24 cellular contexts compared by ENCODE assay signal in genomic region chr21:46004168-46004861, GRCh38. TPM values are rescaled to one million over a fixed set of nuclear protein-coding genes. Genes with fewer than 3 reads are reported as not detected.
DNase-seq lines count a peak whose midpoint lies in the region; ATAC-seq and TF ChIP-seq lines count a peak whose summit lies in the region.
"Had no signal": no experiment of that assay in that cellular context is flagged by ENCODE, and none has a peak within 500 bp of the region (broad histone marks: within the 10 kb centered on the region; RNA-seq: fewer than 3 reads in every experiment).

No MANE protein-coding gene starts in this region.

- H3K36me3 ChIP-seq in lower lobe of right lung, result peaks cover 14% of the 10 kb centered on the region
- H3K36me3 ChIP-seq in stomach smooth muscle (ENCODE audit: control insufficient read depth in 2 of 2, insufficient read depth in 2 of 2, low read length in 2 of 2), result peaks cover 34 to 36% of the 10 kb centered on the region in 2 donors
- H3K36me3 ChIP-seq: breast epithelium, pancreas had no signal

- TF ChIP-seq CTCF in chondrocyte (IDR thresholded peaks at IDR 0.05) (no peak), lower lobe of right lung (IDR thresholded peaks at IDR 0.05) (no peak)

- no peak overlapping the region for H3K27ac ChIP-seq in lower lobe of right lung
- H3K27ac ChIP-seq in stomach smooth muscle (ENCODE audit: low read length), result peak overlapping the region; percentile 24
- H3K27ac ChIP-seq: A549, breast epithelium, hepatocyte, pancreas, upper lobe of right lung had no signal

- no peak overlapping the region for H3K27ac Mint-ChIP-seq in activated T-cell treated with anti-CD3 and anti-CD28 coated beads, Interleukin-2, amount 50 U/mL, for 72 hours
- no peak overlapping the region for H3K27ac Mint-ChIP-seq in chondrocyte (ENCODE audit: unreplicated experiment)
- H3K27ac Mint-ChIP-seq: activated naive CD8-positive, alpha-beta T cell; CD4-positive, CD25-positive, alpha-beta regulatory T cell; stimulated activated memory B cell treated with anti-CD40 and anti-IgM and Interleukin-4, amounts not matched to agents 10 μg/mL and 1 μg/mL and 100 μg/mL, for 72 hours; T-helper 1 cell treated with Interleukin-12 subunit alpha and Interleukin-12 subunit beta and Interleukin-4 antibody, amounts not matched to agents 30 μg/mL and 1 μg/mL, for 36 hours had no signal

- no peaks in the 10 kb centered on the region for H3K9me3 Mint-ChIP-seq in activated T-cell treated with anti-CD3 and anti-CD28 coated beads, Interleukin-2, amount 50 U/mL, for 4 hours
- peaks cover 0 to 4% of the 10 kb centered on the region in 2 donors for H3K9me3 Mint-ChIP-seq in activated T-cell treated with anti-CD3 and anti-CD28 coated beads, Interleukin-2, amount 50 U/mL, for 72 hours
- peaks cover 3% of the 10 kb centered on the region for H3K9me3 Mint-ChIP-seq in chondrocyte (ENCODE audit: low read depth)

- DNase-seq in activated T-cell treated with anti-CD3 and anti-CD28 coated beads, Interleukin-2, amount 50 U/mL, for 4 hours, result peak; percentile 4
- DNase-seq in activated T-cell treated with anti-CD3 and anti-CD28 coated beads, Interleukin-2, amount 50 U/mL, for 72 hours, result no peak
- peak; percentile 84 for DNase-seq in chondrocyte (ENCODE audit: low spot score)
- DNase-seq in lower lobe of right lung, result peak; percentile 43
- DNase-seq in D341Med (ENCODE audit: low spot score), result no peak
- no peak for DNase-seq in SIG-M5 (lab: John Stamatoyannopoulos, UW)
- DNase-seq: activated T-cell treated with anti-CD3 and anti-CD28 coated beads for 4 hours; CD4-positive, CD25-positive, alpha-beta regulatory T cell; DMS79; effector CD4-positive, alpha-beta T cell; NCI-H1048; NCI-H82; upper lobe of right lung had no signal

- ATAC-seq in activated T-cell treated with anti-CD3 and anti-CD28 coated beads, Interleukin-2, amount 50 U/mL, for 4 hours, result no peak
- no peak for ATAC-seq in activated T-cell treated with anti-CD3 and anti-CD28 coated beads, Interleukin-2, amount 50 U/mL, for 72 hours (replicated peaks in 1 of 2)
- no peak for ATAC-seq in lower lobe of right lung
- no peak for ATAC-seq in HG02623 (IDR thresholded peaks at IDR 0.05; ENCODE audit: unreplicated experiment)
- ATAC-seq: A549; activated CD4-positive, CD25-positive, alpha-beta regulatory T cell treated with anti-CD3 and anti-CD28 coated beads, Interleukin-2, amount 50 U/mL, for 24 hours; K562; pancreas; stimulated activated memory B cell treated with anti-CD40 and anti-IgM and Interleukin-4, amounts not matched to agents 10 μg/mL and 1 μg/mL and 100 μg/mL, for 72 hours; upper lobe of right lung had no signal

- intact Hi-C loops in lower lobe of right lung (cut with DNase I), result no loop called here

- H3K4me1 Mint-ChIP-seq in activated T-cell treated with anti-CD3 and anti-CD28 coated beads, Interleukin-2, amount 50 U/mL, for 4 hours (ENCODE audit: low read depth), result no peaks in the 10 kb centered on the region
- no peaks in the 10 kb centered on the region for H3K4me1 Mint-ChIP-seq in activated T-cell treated with anti-CD3 and anti-CD28 coated beads, Interleukin-2, amount 50 U/mL, for 72 hours (ENCODE audit: low read depth)
- H3K4me1 Mint-ChIP-seq in chondrocyte (ENCODE audit: low read depth), result no peaks in the 10 kb centered on the region
- H3K4me1 Mint-ChIP-seq: CD4-positive, CD25-positive, alpha-beta regulatory T cell; stimulated activated memory B cell treated with anti-CD40 and anti-IgM and Interleukin-4, amounts not matched to agents 10 μg/mL and 1 μg/mL and 100 μg/mL, for 72 hours had no signal

- no peak overlapping the region for H3K9ac ChIP-seq in stomach smooth muscle (ENCODE audit: low read length in 2 of 2)

- H3K4me1 ChIP-seq in lower lobe of right lung, result no peaks in the 10 kb centered on the region
- no peaks in the 10 kb centered on the region for H3K4me1 ChIP-seq in stomach smooth muscle (ENCODE audit: control insufficient read depth, insufficient read depth, low read length)
- H3K4me1 ChIP-seq: A549, breast epithelium, pancreas, upper lobe of right lung had no signal

- no peak overlapping the region for H3K4me3 ChIP-seq in lower lobe of right lung
- H3K4me3 ChIP-seq in stomach smooth muscle (ENCODE audit: low read length in 2 of 2), result no peak overlapping the region
- H3K4me3 ChIP-seq: A549, breast epithelium, hepatocyte, K562, pancreas, upper lobe of right lung had no signal

- H3K27me3 ChIP-seq in lower lobe of right lung (ENCODE audit: low read depth) (no peaks in the 10 kb centered on the region), stomach smooth muscle (ENCODE audit: control insufficient read depth in 1 of 2, insufficient read depth in 2 of 2, low read length in 2 of 2) (no peaks in the 10 kb centered on the region)
- H3K27me3 ChIP-seq: breast epithelium, hepatocyte, pancreas, upper lobe of right lung had no signal

- no peaks in the 10 kb centered on the region for H3K27me3 Mint-ChIP-seq in activated T-cell treated with anti-CD3 and anti-CD28 coated beads, Interleukin-2, amount 50 U/mL, for 4 hours (ENCODE audit: low read depth)
- H3K27me3 Mint-ChIP-seq in activated T-cell treated with anti-CD3 and anti-CD28 coated beads, Interleukin-2, amount 50 U/mL, for 72 hours (ENCODE audit: low read depth), result no peaks in the 10 kb centered on the region
- no peaks in the 10 kb centered on the region for H3K27me3 Mint-ChIP-seq in chondrocyte (ENCODE audit: low read depth)
- H3K27me3 Mint-ChIP-seq: activated naive CD8-positive, alpha-beta T cell; CD4-positive, CD25-positive, alpha-beta regulatory T cell; stimulated activated memory B cell treated with anti-CD40 and anti-IgM and Interleukin-4, amounts not matched to agents 10 μg/mL and 1 μg/mL and 100 μg/mL, for 72 hours had no signal

- H3K9me3 ChIP-seq in lower lobe of right lung (no peaks in the 10 kb centered on the region), stomach smooth muscle (ENCODE audit: control insufficient read depth in 2 of 2, low read length in 2 of 2) (no peaks in the 10 kb centered on the region)
- H3K9me3 ChIP-seq: A549, pancreas, upper lobe of right lung had no signal

- no peaks in the 10 kb centered on the region for H3K36me3 Mint-ChIP-seq in activated T-cell treated with anti-CD3 and anti-CD28 coated beads, Interleukin-2, amount 50 U/mL, for 4 hours (ENCODE audit: insufficient read depth)
- peaks cover 0 to 5% of the 10 kb centered on the region in 2 donors for H3K36me3 Mint-ChIP-seq in activated T-cell treated with anti-CD3 and anti-CD28 coated beads, Interleukin-2, amount 50 U/mL, for 72 hours (ENCODE audit: insufficient read depth in 2 of 2)
- peaks cover 17% of the 10 kb centered on the region for H3K36me3 Mint-ChIP-seq in chondrocyte (ENCODE audit: low read depth)
- H3K36me3 Mint-ChIP-seq: activated naive CD8-positive, alpha-beta T cell; stimulated activated memory B cell treated with anti-CD40 and anti-IgM and Interleukin-4, amounts not matched to agents 10 μg/mL and 1 μg/mL and 100 μg/mL, for 72 hours had no signal

- H3K4me3 Mint-ChIP-seq in activated T-cell treated with anti-CD3 and anti-CD28 coated beads, Interleukin-2, amount 50 U/mL, for 4 hours, result no peak overlapping the region
- H3K4me3 Mint-ChIP-seq in activated T-cell treated with anti-CD3 and anti-CD28 coated beads, Interleukin-2, amount 50 U/mL, for 72 hours, result no peak overlapping the region
- H3K4me3 Mint-ChIP-seq in chondrocyte (ENCODE audit: unreplicated experiment), result no peak overlapping the region
- H3K4me3 Mint-ChIP-seq: activated naive CD8-positive, alpha-beta T cell; CD4-positive, CD25-positive, alpha-beta regulatory T cell; stimulated activated memory B cell treated with anti-CD40 and anti-IgM and Interleukin-4, amounts not matched to agents 10 μg/mL and 1 μg/mL and 100 μg/mL, for 72 hours; T-helper 1 cell treated with Interleukin-12 subunit alpha and Interleukin-12 subunit beta and Interleukin-4 antibody, amounts not matched to agents 30 μg/mL and 1 μg/mL, for 36 hours had no signal

RNA-seq across cellular contexts. Expression of gene COL6A1, which starts 22.7 kb away (rescaled TPM):
- 1 to 10 TPM; 2.8 to 3.6 (median 3.0) TPM for total RNA-seq in activated T-cell treated with anti-CD3 and anti-CD28 coated beads, Interleukin-2, amount 50 U/mL, for 4 hours
- total RNA-seq in activated T-cell treated with anti-CD3 and anti-CD28 coated beads, Interleukin-2, amount 50 U/mL, for 72 hours, result 1 to 10 TPM; 1.7 to 2.8 TPM
- total RNA-seq in chondrocyte, result 994 to 1,063 TPM (median 1,052 TPM) in 3 replicates
- total RNA-seq in lower lobe of right lung, result 148 TPM

Comparison
In these comparisons a context has a peak if more than half of its experiments do, and no peak if none do; other contexts are left out.
1. DNase-seq: peak in activated T-cell treated with anti-CD3 and anti-CD28 coated beads, Interleukin-2, amount 50 U/mL, for 4 hours (single experiment), chondrocyte (single experiment) and lower lobe of right lung (single experiment); none in activated T-cell treated with anti-CD3 and anti-CD28 coated beads, Interleukin-2, amount 50 U/mL, for 72 hours (0 of 2), D341Med (single experiment) and SIG-M5 (single experiment).
2. RNA of gene COL6A1, which starts 22.7 kb away (total RNA-seq): 994 to 1,063 TPM in chondrocyte and 148 TPM in lower lobe of right lung (single experiment); 2.8 to 3.6 TPM in activated T-cell treated with anti-CD3 and anti-CD28 coated beads, Interleukin-2, amount 50 U/mL, for 4 hours and 1.7 to 2.8 TPM in activated T-cell treated with anti-CD3 and anti-CD28 coated beads, Interleukin-2, amount 50 U/mL, for 72 hours; every median in the first group is over 10 times any median in the second.